In the genomic region with DNA sequence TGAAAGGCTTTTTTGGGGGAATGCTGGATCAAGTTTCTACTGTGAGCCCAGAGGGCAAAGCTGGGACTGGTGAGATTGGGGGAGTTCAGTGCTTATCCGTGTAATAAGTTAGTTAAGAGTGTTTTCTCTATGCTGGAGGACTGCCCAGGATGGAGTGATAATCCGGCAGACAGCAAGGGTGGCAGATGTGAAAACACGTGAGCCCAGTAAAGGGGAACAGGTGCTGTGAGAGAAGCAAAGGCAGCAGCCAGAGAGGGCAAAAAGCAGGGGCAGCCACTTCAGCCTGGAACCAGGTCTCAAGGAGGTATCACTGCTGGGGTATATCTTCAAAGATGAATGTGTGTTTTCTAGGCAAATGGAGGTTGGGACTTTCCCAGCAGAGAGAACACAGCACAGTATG, we compare ENCODE assay signal across 1 cellular context.
TF ChIP-seq lines count a peak whose summit lies in the region.

No MANE protein-coding gene starts in this region.

TF ChIP-seq in GM12878, 131 proteins besides CTCF, POLR2A, EP300 and RAD21 (continued from another document):
- TF ChIP-seq ZBTB4 (CRISPR knock-in tag; IDR thresholded peaks at IDR 0.05) (no peak), YY1 (IDR thresholded peaks at IDR 0.05; ENCODE audit: low read depth, low read length) (0 out of 2 replicates have a peak, but pooled peaks have one; percentile 23), JUND (IDR thresholded peaks at IDR 0.05; ENCODE audit: low read depth, low read length) (no peak), ZNF622 (IDR thresholded peaks at IDR 0.05) (no peak), BHLHE40 (IDR thresholded peaks at IDR 0.05; ENCODE audit: borderline replicate concordance in 1 of 2, low read depth in 2 of 2, low read length in 1 of 2) (peak in 1 of 2 experiments; percentile 43; a peak in 1 of 4 replicates), CBX3 (IDR thresholded peaks at IDR 0.05; ENCODE audit: borderline replicate concordance, low read depth) (no peak)
